ENCODE assay signal across 17 cellular contexts in genomic region chr21:45513741-45514310, GRCh38. TPM values are rescaled to one million over a fixed set of nuclear protein-coding genes. Genes with fewer than 3 reads are reported as not detected.
DNase-seq lines count a peak whose midpoint lies in the region; ATAC-seq, FAIRE-seq and TF ChIP-seq lines count a peak whose summit lies in the region.
"Had no signal": no experiment of that assay in that cellular context is flagged by ENCODE, and none has a peak within 500 bp of the region (broad histone marks: within the 10 kb centered on the region; RNA-seq: fewer than 3 reads in every experiment).

No MANE protein-coding gene starts in this region.

- DNase-seq in activated naive CD4-positive, alpha-beta T cell (lab: John Stamatoyannopoulos, UW) = no peak
- no peak for DNase-seq in activated naive CD4-positive, alpha-beta T cell treated with anti-CD3 and anti-CD28 coated beads, Interleukin-2, amount 50 U/mL, for 72 hours (ENCODE audit: low spot score in 2 of 2)
- DNase-seq in HepG2 (ENCODE audit: low spot score) (no peak), upper lobe of right lung (peak; percentile 57), cerebellar nuclear complex (lab: John Stamatoyannopoulos, UW) (no peak), dedifferentiated amniotic fluid mesenchymal stem cell (ENCODE audit: extremely low spot score) (no peak), thyroid gland (no peak)
- DNase-seq: activated naive CD8-positive, alpha-beta T cell treated with anti-CD3 and anti-CD28 coated beads, Interleukin-2, amount 50 U/mL, for 24 hours; central memory CD4-positive, alpha-beta T cell; effector memory CD8-positive, alpha-beta T cell; GF-D8; hypothalamus; KG1; NCI-H1092 treated with DMSO at 0.1 percent for 48 hours; NCI-H2171 treated with DMSO at 0.1 percent for 48 hours; stimulated activated naive CD4-positive, alpha-beta T cell treated with Interleukin-2 at 50 U/mL for 16 hours had no signal

- no peak for FAIRE-seq in HepG2 (lab: Jason Lieb, UNC)

- peaks cover 11% of the 10 kb centered on the region for H3K9me3 Mint-ChIP-seq in activated naive CD4-positive, alpha-beta T cell treated with anti-CD3 and anti-CD28 coated beads, Interleukin-2, amount 50 U/mL, for 24 hours
- peaks cover 0 to 10% of the 10 kb centered on the region in 2 donors for H3K9me3 Mint-ChIP-seq in activated naive CD4-positive, alpha-beta T cell treated with anti-CD3 and anti-CD28 coated beads, Interleukin-2, amount 50 U/mL, for 72 hours

- no peak overlapping the region for H3K4me2 ChIP-seq in HepG2 (ENCODE audit: low read depth, low read length)

- no peak for ATAC-seq in activated naive CD4-positive, alpha-beta T cell treated with anti-CD3 and anti-CD28 coated beads, Interleukin-2, amount 50 U/mL, for 72 hours
- ATAC-seq in HepG2 (peak; percentile 3; the same call in 2 of the 3 replicates), upper lobe of right lung (peak; percentile 3)
- ATAC-seq: activated naive CD8-positive, alpha-beta T cell treated with anti-CD3 and anti-CD28 coated beads, Interleukin-2, amount 50 U/mL, for 24 hours; effector memory CD8-positive, alpha-beta T cell had no signal

- no TSS peak for BruUV-seq in HepG2 (replicated peaks; lab: Mats Ljungman, UMichigan)

- TF ChIP-seq EP300 in HepG2 (IDR thresholded peaks at IDR 0.05; ENCODE audit: low read depth in 2 of 2, low read length in 2 of 2) (no peak), HepG2 (CRISPR knock-in tag; IDR thresholded peaks at IDR 0.05; ENCODE audit: borderline replicate concordance) (no peak)

- peaks cover 11% of the 10 kb centered on the region for H3K36me3 Mint-ChIP-seq in activated naive CD4-positive, alpha-beta T cell treated with anti-CD3 and anti-CD28 coated beads, Interleukin-2, amount 50 U/mL, for 24 hours
- peaks cover 13 to 18% of the 10 kb centered on the region in 2 donors for H3K36me3 Mint-ChIP-seq in activated naive CD4-positive, alpha-beta T cell treated with anti-CD3 and anti-CD28 coated beads, Interleukin-2, amount 50 U/mL, for 72 hours

- H3K27me3 ChIP-seq in HepG2 (ENCODE audit: control insufficient read depth in 1 of 2, insufficient read depth in 2 of 2, low read length in 2 of 2) = no peaks in the 10 kb centered on the region
- no peaks in the 10 kb centered on the region for H3K27me3 ChIP-seq in upper lobe of right lung
- H3K27me3 ChIP-seq in thyroid gland = no peaks in the 10 kb centered on the region

- H3K9me3 ChIP-seq in HepG2 (ENCODE audit: low read length) = no peaks in the 10 kb centered on the region
- H3K9me3 ChIP-seq in upper lobe of right lung = peaks cover under 1% of the 10 kb centered on the region
- no peaks in the 10 kb centered on the region for H3K9me3 ChIP-seq in thyroid gland

- H3K4me1 ChIP-seq in HepG2 (ENCODE audit: insufficient read depth, low read length) = peaks cover 15% of the 10 kb centered on the region
- peaks cover 5% of the 10 kb centered on the region for H3K4me1 ChIP-seq in upper lobe of right lung
- no peaks in the 10 kb centered on the region for H3K4me1 ChIP-seq in thyroid gland

- H3K4me1 Mint-ChIP-seq in activated naive CD4-positive, alpha-beta T cell treated with anti-CD3 and anti-CD28 coated beads, Interleukin-2, amount 50 U/mL, for 24 hours = peaks cover 5% of the 10 kb centered on the region

- CTCF ChIA-PET in HepG2 (lab: Yijun Ruan, JAX; ENCODE audit: low intra/inter-chr PET ratio, low total read pairs) = no interaction called here

- POLR2A ChIA-PET in HepG2 (lab: Yijun Ruan, JAX) = no interaction called here

- peak overlapping the region; percentile 30 for H3K27ac Mint-ChIP-seq in activated naive CD4-positive, alpha-beta T cell treated with anti-CD3 and anti-CD28 coated beads, Interleukin-2, amount 50 U/mL, for 24 hours
- H3K27ac Mint-ChIP-seq in activated naive CD4-positive, alpha-beta T cell treated with anti-CD3 and anti-CD28 coated beads, Interleukin-2, amount 50 U/mL, for 72 hours = peak overlapping the region; percentile 13 to 88
- H3K27ac Mint-ChIP-seq: activated naive CD8-positive, alpha-beta T cell treated with anti-CD3 and anti-CD28 coated beads, Interleukin-2, amount 50 U/mL, for 24 hours; effector memory CD8-positive, alpha-beta T cell had no signal

- TF ChIP-seq RAD21 in HepG2 (CRISPR knock-in tag; IDR thresholded peaks at IDR 0.05) = no peak

- in situ Hi-C loops in HepG2 (cut with HindIII; ENCODE audit: extremely low pct_ligation_motif_present, low pct_unique_long_range_greater_than_20kb) = no loop called here

- no peaks in the 10 kb centered on the region for H4K20me1 ChIP-seq in HepG2 (ENCODE audit: insufficient read depth, low read length)

- intact Hi-C loops in HepG2 (cut with micrococcal nuclease; ENCODE audit: unreplicated experiment) = no loop called here
- intact Hi-C loops in upper lobe of right lung (cut with DNase I) = no loop called here
- intact Hi-C loops in thyroid gland (cut with DNase I) = no loop called here

- H3K36me3 ChIP-seq in HepG2 (replicated peaks in 1 of 2; ENCODE audit: control insufficient read depth in 1 of 2, insufficient read depth in 2 of 2, low read length in 2 of 2) = peaks cover 17 to 33% of the 10 kb centered on the region in 2 experiments; a peak in 3 of 5 replicates
- H3K36me3 ChIP-seq in upper lobe of right lung = peaks cover 7% of the 10 kb centered on the region
- peaks cover 8 to 12% of the 10 kb centered on the region in 2 donors for H3K36me3 ChIP-seq in thyroid gland

- no peaks in the 10 kb centered on the region for H3K27me3 Mint-ChIP-seq in activated naive CD4-positive, alpha-beta T cell treated with anti-CD3 and anti-CD28 coated beads, Interleukin-2, amount 50 U/mL, for 24 hours
- H3K27me3 Mint-ChIP-seq: activated naive CD8-positive, alpha-beta T cell treated with anti-CD3 and anti-CD28 coated beads, Interleukin-2, amount 50 U/mL, for 24 hours; effector memory CD8-positive, alpha-beta T cell had no signal

- H3K9ac ChIP-seq in HepG2 (ENCODE audit: insufficient read depth, low read depth, low read length) = no peak overlapping the region

- no peak overlapping the region for H3K4me3 ChIP-seq in HepG2 (replicated peaks in 1 of 3; ENCODE audit: insufficient read depth in 1 of 3, low read depth in 2 of 3, low read length in 3 of 3)
- H3K4me3 ChIP-seq in upper lobe of right lung = no peak overlapping the region
- H3K4me3 ChIP-seq in thyroid gland (replicated peaks in 1 of 3) = no peak overlapping the region

- H3K27ac ChIP-seq in HepG2 (ENCODE audit: extremely low read length, insufficient read depth, low read length) (no peak overlapping the region), upper lobe of right lung (no peak overlapping the region), thyroid gland (no peak overlapping the region)

- H3K79me2 ChIP-seq in HepG2 (ENCODE audit: insufficient read depth, low read length) = peaks cover 10% of the 10 kb centered on the region

- peak; percentile 4 to 57; a peak in 3 of 4 replicates for TF ChIP-seq POLR2A in HepG2 (IDR thresholded peaks at IDR 0.05; ENCODE audit: insufficient read depth in 1 of 2, low read depth in 2 of 2, low read length in 2 of 2)
- no peak for TF ChIP-seq POLR2A in thyroid gland (IDR thresholded peaks at IDR 0.05)

- no peak overlapping the region for H3K4me3 Mint-ChIP-seq in activated naive CD4-positive, alpha-beta T cell treated with anti-CD3 and anti-CD28 coated beads, Interleukin-2, amount 50 U/mL, for 24 hours
- H3K4me3 Mint-ChIP-seq: activated naive CD8-positive, alpha-beta T cell treated with anti-CD3 and anti-CD28 coated beads, Interleukin-2, amount 50 U/mL, for 24 hours; effector memory CD8-positive, alpha-beta T cell had no signal

- no peak overlapping the region for H2AFZ ChIP-seq in HepG2 (ENCODE audit: low read length)

- WGBS in HepG2 (ENCODE audit: low lambda C conversion rate) = 86% methylated on average over 5 of the region's 11 CpGs
- WGBS in thyroid gland, 2 donors = 82 to 92% methylated on average over 8 to 11 of the region's 11 CpGs

- no peak for TF ChIP-seq CTCF in HepG2 (CRISPR knock-in tag; IDR thresholded peaks at IDR 0.05)
- no peak for TF ChIP-seq CTCF in upper lobe of right lung (IDR thresholded peaks at IDR 0.05)
- no peak for TF ChIP-seq CTCF in thyroid gland (IDR thresholded peaks at IDR 0.05)

TF ChIP-seq in HepG2, 621 proteins besides CTCF, POLR2A, EP300 and RAD21 (continues in another document):
- TF ChIP-seq GATA4 (IDR thresholded peaks at IDR 0.05; ENCODE audit: borderline replicate concordance, low read depth) = no peak

RNA-seq across cellular contexts. Expression of gene SLC19A1, which starts 28.4 kb away (rescaled TPM):
- total RNA-seq in activated naive CD4-positive, alpha-beta T cell treated with anti-CD3 and anti-CD28 coated beads, Interleukin-2, amount 50 U/mL, for 72 hours = 10 to 100 TPM; 24.9 to 62.5 TPM
- 12.6 and 21.8 TPM in 2 replicates for total RNA-seq in HepG2 (2016; rRNA removed; fragmentation: Illumina TruSeq; extraction: Trizol)
- total RNA-seq in HepG2 (2016; cell fraction: cytosol; rRNA removed; fragmentation: Illumina TruSeq; extraction: Trizol; ENCODE audit: low read depth) = 4.8 and 5.6 TPM in 2 replicates
- 11.0 and 23.6 TPM in 2 replicates for total RNA-seq in HepG2 (2016; cell fraction: insoluble cytoplasmic fraction; rRNA removed; fragmentation: Illumina TruSeq; extraction: Trizol)
- total RNA-seq in HepG2 (2016; cell fraction: membrane; rRNA removed; fragmentation: Illumina TruSeq; extraction: Trizol) = 10.8 TPM in 2 replicates
- 21.2 and 27.4 TPM in 2 replicates for total RNA-seq in HepG2 (2016; cell fraction: nucleus; rRNA removed; fragmentation: Illumina TruSeq; extraction: Trizol)
- 23.0 and 31.0 TPM in 2 replicates for polyA plus RNA-seq in HepG2 (2011; rRNA removed)
- polyA plus RNA-seq in HepG2 (2011; cell fraction: cytosol; rRNA removed) = 14.5 and 24.7 TPM in 2 replicates
- polyA plus RNA-seq in HepG2 (2011; cell fraction: nucleus; rRNA removed) = 49.0 and 62.1 TPM in 2 replicates
- polyA plus RNA-seq in HepG2 (2012) = 18.0 and 36.8 TPM in 2 replicates
- 3.7 and 4.0 TPM in 2 replicates for polyA plus RNA-seq in HepG2 (2016; cell fraction: cytosol; fragmentation: Illumina TruSeq; extraction: Trizol; ENCODE audit: low read depth)
- 11.1 and 13.0 TPM in 2 replicates for polyA plus RNA-seq in HepG2 (2016; cell fraction: insoluble cytoplasmic fraction; fragmentation: Illumina TruSeq; extraction: Trizol; ENCODE audit: low read depth)
- polyA plus RNA-seq in HepG2 (2016; cell fraction: membrane; fragmentation: Illumina TruSeq; extraction: Trizol; ENCODE audit: low read depth) = 6.4 and 7.2 TPM in 2 replicates
- 44.5 and 46.0 TPM in 2 replicates for polyA plus RNA-seq in HepG2 (2016; cell fraction: nucleus; fragmentation: Illumina TruSeq; extraction: Trizol; ENCODE audit: insufficient read depth, low read depth)
- 42.0 and 128 TPM in 2 replicates for polyA minus RNA-seq in HepG2 (2011; rRNA and poly(A)+ RNA removed; ENCODE audit: low replicate concordance)
- 32.2 and 34.4 TPM in 2 replicates for polyA minus RNA-seq in HepG2 (2011; cell fraction: cytosol; rRNA and poly(A)+ RNA removed)
- 12.2 and 14.7 TPM in 2 replicates for polyA minus RNA-seq in HepG2 (2011; cell fraction: nucleus; rRNA and poly(A)+ RNA removed)
- total RNA-seq in upper lobe of right lung = 39.3 TPM
- total RNA-seq in thyroid gland = 10 to 100 TPM in 3 of 4 donors, 1 to 10 TPM in 1; 7.6 to 15.5 (median 12.2) TPM

Comparison
In these comparisons a context has a peak if more than half of its experiments do, and no peak if none do; other contexts are left out.
1. ATAC-seq: peak in HepG2 (single experiment) and upper lobe of right lung (single experiment); none in activated naive CD4-positive, alpha-beta T cell treated with anti-CD3 and anti-CD28 coated beads, Interleukin-2, amount 50 U/mL, for 72 hours (0 of 2).
2. POLR2A ChIP-seq: peak in HepG2 (2 of 2); none in thyroid gland (0 of 2).